8 cellular contexts compared by ENCODE assay signal in the genomic region with DNA sequence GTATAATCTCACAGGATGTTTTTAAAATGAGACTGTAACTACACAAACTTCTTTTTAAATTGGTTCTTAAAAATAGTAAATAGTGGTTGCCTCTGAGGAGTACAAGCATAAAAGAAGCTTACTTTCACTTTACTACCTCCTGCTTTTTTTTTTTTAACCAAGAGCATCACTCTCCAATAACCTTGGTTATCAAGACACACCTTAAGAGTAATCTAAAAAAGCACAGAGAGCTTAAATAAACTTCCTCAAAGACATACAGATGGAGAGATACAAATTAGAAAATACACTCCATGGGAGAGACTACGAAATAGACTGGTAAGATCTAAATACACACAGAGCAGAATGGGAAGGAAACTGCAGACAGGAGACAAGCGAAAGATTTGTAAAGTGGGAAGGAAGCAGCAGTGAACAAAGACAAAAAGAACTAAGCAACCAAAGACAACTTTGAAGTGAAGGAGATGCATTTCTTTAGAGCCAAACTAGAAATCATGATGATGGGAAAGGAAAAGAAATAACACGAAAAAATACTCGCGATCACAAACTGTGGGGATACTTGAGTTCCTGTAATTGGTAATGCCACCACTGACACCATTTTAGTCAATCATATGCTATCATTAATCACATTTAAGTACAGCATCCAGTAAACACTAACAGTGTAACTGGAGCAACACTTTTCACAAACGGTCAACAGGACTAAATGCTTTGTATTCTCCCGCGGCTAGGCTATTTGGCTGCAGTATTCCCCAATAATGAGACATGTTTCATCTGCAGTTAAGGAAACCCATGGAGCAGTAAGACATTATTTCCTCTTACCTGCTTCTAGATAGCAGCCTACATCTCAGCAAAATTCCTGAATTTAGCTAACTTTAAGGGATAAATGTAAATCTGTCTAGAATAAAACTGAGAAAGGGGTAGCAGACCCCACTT. TPM values are rescaled to one million over a fixed set of nuclear protein-coding genes. Genes with fewer than 3 reads are reported as not detected.
DNase-seq lines count a peak whose midpoint lies in the region; ATAC-seq and TF ChIP-seq lines count a peak whose summit lies in the region.

No MANE protein-coding gene starts in this region.

- H3K36me3 ChIP-seq in ectodermal cell (ENCODE audit: control insufficient read depth, insufficient read depth, low read length), result no peaks in the 10 kb centered on the region

- 41 to 44% methylated on average over 7 to 8 of the region's 8 CpGs for WGBS in ectodermal cell, 2 experiments

- no peak for TF ChIP-seq CTCF in nephron (IDR thresholded peaks at IDR 0.05; ENCODE audit: unreplicated experiment in 3 of 3)

- peak overlapping the region; percentile 23 to 78 (median 40) for H3K27ac Mint-ChIP-seq in nephron

- peaks cover 2% of the 10 kb centered on the region for H3K27me3 Mint-ChIP-seq in nephron (ENCODE audit: low read depth)

- no peak for ATAC-seq in GM18873 (IDR thresholded peaks at IDR 0.05; ENCODE audit: low FRiP score, unreplicated experiment)

- H3K4me1 ChIP-seq in ectodermal cell (ENCODE audit: control insufficient read depth, insufficient read depth, low read length), result peaks cover 37% of the 10 kb centered on the region

- peaks cover 55% of the 10 kb centered on the region for H3K4me1 Mint-ChIP-seq in nephron

- H3K36me3 Mint-ChIP-seq in nephron (ENCODE audit: low read depth), result peaks cover 21% of the 10 kb centered on the region

- H3K9me3 Mint-ChIP-seq in nephron, result no peaks in the 10 kb centered on the region

- no peak overlapping the region for H3K4me3 ChIP-seq in ectodermal cell (ENCODE audit: insufficient read depth, low read depth, low read length)

- no peaks in the 10 kb centered on the region for H3K9me3 ChIP-seq in ectodermal cell (ENCODE audit: control insufficient read depth, low read length)

- DNase-seq in NCI-H510A treated with DMSO at 0.1 percent for 48 hours (lab: John Stamatoyannopoulos, UW), result peak; percentile 8
- DNase-seq in NCI-H510A (lab: John Stamatoyannopoulos, UW), result no peak
- DNase-seq in NCI-H774 (lab: John Stamatoyannopoulos, UW), result peak; percentile 39
- DNase-seq in AG08395 (ENCODE audit: low spot score), result no peak
- no peak for DNase-seq in RPMI8226

- peak overlapping the region; percentile 27 for H3K27ac ChIP-seq in ectodermal cell (ENCODE audit: insufficient read depth, low read depth, low read length, poor library complexity, severe bottlenecking)

- peak overlapping the region; percentile 17 to 66 (median 38) for H3K4me3 Mint-ChIP-seq in nephron

- H3K27me3 ChIP-seq in ectodermal cell (ENCODE audit: control insufficient read depth, insufficient read depth, low read length, poor library complexity, severe bottlenecking), result no peaks in the 10 kb centered on the region

RNA-seq across cellular contexts. Expression of a gene that starts 8.2 kb away (rescaled TPM):
- polyA plus RNA-seq in ectodermal cell (2013, experiment 1 of 4), result 229 TPM
- polyA plus RNA-seq in ectodermal cell (2013, experiment 2 of 4), result 268 TPM
- 206 TPM for polyA plus RNA-seq in ectodermal cell (2013, experiment 3 of 4)
- 188 TPM for polyA plus RNA-seq in ectodermal cell (2013, experiment 4 of 4)

Comparison
In these comparisons a context has a peak if more than half of its experiments do, and no peak if none do; other contexts are left out.
1. DNase-seq: peak in NCI-H510A treated with DMSO at 0.1 percent for 48 hours (single experiment) and NCI-H774 (single experiment); none in NCI-H510A (single experiment), AG08395 (single experiment) and RPMI8226 (single experiment).